17 cellular contexts compared by ENCODE assay signal in genomic region chr2:237459741-237460174, GRCh38. TPM values are rescaled to one million over a fixed set of nuclear protein-coding genes. Genes with fewer than 3 reads are reported as not detected.
A peak's percentile ranks its signal among the peaks of the same experiment; 100 is the strongest.
DNase-seq lines count a peak whose midpoint lies in the region; ATAC-seq and TF ChIP-seq lines count a peak whose summit lies in the region.
"Had no signal": no experiment of that assay in that cellular context is flagged by ENCODE, and none has a peak within 500 bp of the region (broad histone marks: within the 10 kb centered on the region; RNA-seq: fewer than 3 reads in every experiment).

No MANE protein-coding gene starts in this region.

- ATAC-seq in upper lobe of right lung, result peak; percentile 37
- ATAC-seq: stimulated activated naive CD8-positive, alpha-beta T cell treated with anti-CD3 and anti-CD28 coated beads, Interleukin-15, amount 100 ng/mL, for 72 hours; WTC11 had no signal

- no peaks in the 10 kb centered on the region for H3K9me3 ChIP-seq in upper lobe of right lung
- H3K9me3 ChIP-seq: SJCRH30 had no signal

- no peaks in the 10 kb centered on the region for H3K27me3 ChIP-seq in upper lobe of right lung
- H3K27me3 ChIP-seq: SJCRH30 had no signal

- no peaks in the 10 kb centered on the region for H3K4me1 ChIP-seq in upper lobe of right lung
- H3K4me1 ChIP-seq: SJCRH30 had no signal

- DNase-seq in NCI-H2029 (lab: John Stamatoyannopoulos, UW) (peak; percentile 6), NCI-H2029 treated with DMSO at 0.1 percent for 48 hours (lab: John Stamatoyannopoulos, UW) (no peak), SW 1271 (lab: John Stamatoyannopoulos, UW) (peak; percentile 9 to 68), fibroblast of villous mesenchyme (ENCODE audit: low read depth) (peak; percentile 78), upper lobe of right lung (no peak), cerebellum (ENCODE audit: low spot score) (no peak), DMS153 treated with DMSO at 0.1 percent for 48 hours (lab: John Stamatoyannopoulos, UW; ENCODE audit: unreplicated experiment) (no peak), cerebellar nuclear complex (lab: John Stamatoyannopoulos, UW) (no peak)
- DNase-seq: DMS79 treated with DMSO at 0.1 percent for 48 hours; glutamatergic neuron; NCI-H524 treated with DMSO at 0.1 percent for 48 hours; SJCRH30; stimulated activated CD4-positive, alpha-beta T cell treated with anti-CD3 and anti-CD28 coated beads, Interleukin-2, amount 100 ng/mL, for 24 hours; stimulated activated naive CD8-positive, alpha-beta T cell treated with anti-CD3 and anti-CD28 coated beads, Interleukin-15, amount 100 ng/mL, for 72 hours had no signal

- H3K27ac ChIP-seq in upper lobe of right lung, result no peak overlapping the region
- H3K27ac ChIP-seq: 22Rv1, SJCRH30 had no signal

- TF ChIP-seq CTCF in fibroblast of villous mesenchyme (IDR thresholded peaks at IDR 0.05; ENCODE audit: insufficient read depth, low read depth, low read length) (no peak), upper lobe of right lung (IDR thresholded peaks at IDR 0.05) (no peak)

- intact Hi-C loops in upper lobe of right lung (cut with DNase I), result no loop called here

- no peaks in the 10 kb centered on the region for H3K36me3 ChIP-seq in upper lobe of right lung
- H3K36me3 ChIP-seq: SJCRH30 had no signal

- no peak overlapping the region for H3K4me3 ChIP-seq in fibroblast of villous mesenchyme (ENCODE audit: low read depth, low read length)
- H3K4me3 ChIP-seq in upper lobe of right lung, result no peak overlapping the region
- H3K4me3 ChIP-seq: SJCRH30 had no signal

RNA-seq across cellular contexts. Expression of gene MLPH, which starts 27.3 kb away (rescaled TPM):
- total RNA-seq in fibroblast of villous mesenchyme (29.3 and 40.6 TPM in 2 replicates), upper lobe of right lung (423 TPM), cerebellum (1.2 TPM)
- total RNA-seq: activated T-helper 1 cell treated with anti-CD3 and anti-CD28 coated beads, Interleukin-12 subunit alpha, Interleukin-12 subunit beta, Interleukin-2, Interleukin-4 antibody, amounts not matched to agents 30 ng/mL and 10 ng/mL and 1 ng/mL, durations not matched to agents 14 hours and 24 hours and 36 hours had no signal

RNA-seq across cellular contexts. Expression of gene COL6A3, which starts 45.8 kb away (rescaled TPM):
- 1,329 and 1,968 TPM in 2 replicates for total RNA-seq in fibroblast of villous mesenchyme
- 119 TPM for total RNA-seq in upper lobe of right lung
- 59.6 TPM for total RNA-seq in cerebellum

Comparison
In these comparisons a context has a peak if more than half of its experiments do, and no peak if none do; other contexts are left out.
1. DNase-seq: peak in NCI-H2029 (single experiment), SW 1271 (2 of 2) and fibroblast of villous mesenchyme (single experiment); none in NCI-H2029 treated with DMSO at 0.1 percent for 48 hours (single experiment), upper lobe of right lung (single experiment), cerebellum (single experiment), DMS153 treated with DMSO at 0.1 percent for 48 hours (single experiment) and cerebellar nuclear complex (0 of 2).
2. RNA of gene MLPH, which starts 27.3 kb away (total RNA-seq): 423 TPM in upper lobe of right lung (single experiment) and 29.3 to 40.6 TPM in fibroblast of villous mesenchyme; 1.2 TPM in cerebellum (single experiment); every median in the first group is over 10 times any median in the second.
3. RNA of gene COL6A3, which starts 45.8 kb away (total RNA-seq): 1,329 to 1,968 TPM in fibroblast of villous mesenchyme; 119 TPM in upper lobe of right lung (single experiment) and 59.6 TPM in cerebellum (single experiment); every median in the first group is over 10 times any median in the second.